ENCODE assay signal across 2 cellular contexts in genomic region chr6:4322134-4322845, GRCh38.
TF ChIP-seq lines count a peak whose summit lies in the region.

No MANE protein-coding gene starts in this region.

TF ChIP-seq in A549, 52 proteins besides CTCF, POLR2A, EP300 and RAD21:
- TF ChIP-seq CBX8 (IDR thresholded peaks at IDR 0.05) (no peak), KDM1A (IDR thresholded peaks at IDR 0.05; ENCODE audit: low read depth) (no peak), HEYL (CRISPR knock-in tag; IDR thresholded peaks at IDR 0.05) (no peak), JUNB (IDR thresholded peaks at IDR 0.05) (no peak), SREBF2 (IDR thresholded peaks at IDR 0.05) (no peak), E2F6 (IDR thresholded peaks at IDR 0.05; ENCODE audit: borderline replicate concordance, low read depth) (no peak), HMGXB4 (CRISPR knock-in tag; IDR thresholded peaks at IDR 0.05; ENCODE audit: borderline replicate concordance) (no peak), TFCP2L1 (CRISPR knock-in tag; IDR thresholded peaks at IDR 0.05) (no peak), HDAC2 (IDR thresholded peaks at IDR 0.05) (no peak), MYC (IDR thresholded peaks at IDR 0.05; ENCODE audit: borderline replicate concordance, low read length) (no peak), ESRRA (IDR thresholded peaks at IDR 0.05; ENCODE audit: borderline replicate concordance, low read length) (no peak), ZSCAN20 (CRISPR knock-in tag; IDR thresholded peaks at IDR 0.05) (no peak), EHF (CRISPR knock-in tag; IDR thresholded peaks at IDR 0.05) (no peak), GATA3 (IDR thresholded peaks at IDR 0.05; ENCODE audit: borderline replicate concordance) (no peak), CEBPB (IDR thresholded peaks at IDR 0.05) (no peak), HES2 (IDR thresholded peaks at IDR 0.05) (no peak), MAFK (IDR thresholded peaks at IDR 0.05; ENCODE audit: partially characterized antibody) (no peak), NPAS2 (CRISPR knock-in tag; IDR thresholded peaks at IDR 0.05; ENCODE audit: borderline replicate concordance) (no peak), CHD2 (IDR thresholded peaks at IDR 0.05; ENCODE audit: low read length, partially characterized antibody) (no peak), RARB (CRISPR knock-in tag; IDR thresholded peaks at IDR 0.05) (no peak)

TF ChIP-seq in K562, 482 proteins besides CTCF, POLR2A, EP300 and RAD21:
- TF ChIP-seq RNF219 (CRISPR knock-in tag; IDR thresholded peaks at IDR 0.05) (0 out of 2 replicates have a peak, but pooled peaks have one; percentile 10), CEBPB (tag; IDR thresholded peaks at IDR 0.05) (no peak), NR4A1 (CRISPR knock-in tag; IDR thresholded peaks at IDR 0.05) (no peak), NR4A1 (tag; IDR thresholded peaks at IDR 0.05) (0 out of 2 replicates have a peak, but pooled peaks have one; percentile 48), ZNF584 (CRISPR knock-in tag; IDR thresholded peaks at IDR 0.05; ENCODE audit: low read depth) (peak; percentile 62; the same call in 1 of the 2 replicates), FOXP4 (CRISPR knock-in tag; IDR thresholded peaks at IDR 0.05; ENCODE audit: borderline replicate concordance) (no peak), ZNF407 (IDR thresholded peaks at IDR 0.05; ENCODE audit: low read depth) (no peak), ZNF263 (CRISPR knock-in tag; IDR thresholded peaks at IDR 0.05; ENCODE audit: borderline replicate concordance) (peak; percentile 8; the same call in 1 of the 2 replicates), CXXC5 (CRISPR knock-in tag; IDR thresholded peaks at IDR 0.05) (peak; percentile 29; the same call in 1 of the 2 replicates), CHAMP1 (IDR thresholded peaks at IDR 0.05) (no peak), BHLHE40 (IDR thresholded peaks at IDR 0.05; ENCODE audit: low read length) (no peak), ZFX (CRISPR knock-in tag; IDR thresholded peaks at IDR 0.05) (peak; percentile 6; the same call in 1 of the 2 replicates), HDAC1 (IDR thresholded peaks at IDR 0.05) (no peak)
